15 cellular contexts compared by ENCODE assay signal in the genomic region with DNA sequence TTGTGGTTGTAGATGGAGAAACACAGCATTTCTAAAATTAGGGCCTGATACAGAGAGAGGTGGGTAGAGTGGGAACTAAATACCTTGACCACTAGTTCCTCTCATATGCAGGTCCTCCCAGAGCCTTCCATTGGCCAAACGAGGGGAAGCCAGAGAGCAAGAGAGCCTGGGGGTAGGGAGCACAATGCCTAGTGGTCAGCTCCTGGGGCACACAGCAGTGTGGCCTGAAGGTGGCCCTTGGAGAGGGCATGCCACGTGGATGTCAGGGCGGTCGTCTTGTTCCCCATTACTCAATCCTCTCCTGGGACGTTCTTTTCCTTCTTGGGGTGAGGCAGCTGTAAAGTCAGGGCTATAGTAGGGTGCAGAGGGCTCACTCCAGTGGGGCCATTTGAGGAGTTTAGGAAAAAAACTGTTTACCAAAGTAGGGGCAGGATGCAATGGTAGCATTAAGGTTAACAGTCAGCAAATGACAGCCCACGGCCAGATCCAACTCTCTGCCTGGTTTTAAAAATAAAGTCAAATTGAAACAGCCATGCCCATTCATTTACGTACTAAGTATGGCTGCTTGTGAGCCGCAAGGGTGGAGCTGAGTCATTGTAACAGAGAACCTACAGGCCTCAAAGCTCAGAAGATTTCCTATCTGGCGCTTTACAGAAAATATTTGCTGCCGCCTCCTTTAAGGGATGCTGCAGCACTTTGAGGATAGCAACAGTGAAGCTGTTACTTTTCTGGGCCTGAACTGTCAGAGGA. TPM values are rescaled to one million over a fixed set of nuclear protein-coding genes. Genes with fewer than 3 reads are reported as not detected.
DNase-seq lines count a peak whose midpoint lies in the region; ATAC-seq and TF ChIP-seq lines count a peak whose summit lies in the region.
"Had no signal": no experiment of that assay in that cellular context is flagged by ENCODE, and none has a peak within 500 bp of the region (broad histone marks: within the 10 kb centered on the region; RNA-seq: fewer than 3 reads in every experiment).

No MANE protein-coding gene starts in this region.

- peak overlapping the region; percentile 30 to 89 for H3K27ac Mint-ChIP-seq in stimulated activated naive CD8-positive, alpha-beta T cell treated with anti-CD3 and anti-CD28 coated beads, Interleukin-15, amount 100 ng/mL, for 72 hours
- H3K27ac Mint-ChIP-seq: HFFc6, IgD-negative memory B cell, immature natural killer cell had no signal

- DNase-seq in right atrium auricular region (ENCODE audit: low spot score): no peak
- no peak for DNase-seq in Right ventricle myocardium inferior (ENCODE audit: missing footprints)
- DNase-seq in ascending aorta (ENCODE audit: low spot score in 2 of 2): no peak
- peak; percentile 24 to 61 for DNase-seq in stimulated activated naive CD8-positive, alpha-beta T cell treated with anti-CD3 and anti-CD28 coated beads, Interleukin-15, amount 100 ng/mL, for 72 hours
- no peak for DNase-seq in KG1 (lab: John Stamatoyannopoulos, UW)
- DNase-seq in HUDEP-2 (lab: John Stamatoyannopoulos, UW; ENCODE audit: unreplicated experiment in 76 of 76): no peak
- DNase-seq in SW480 (ENCODE audit: low spot score): no peak
- DNase-seq: C1 segment of cervical spinal cord, HFFc6, immature natural killer cell, NCI-H446 treated with DMSO at 0.1 percent for 48 hours had no signal

- TF ChIP-seq CTCF in right atrium auricular region (IDR thresholded peaks at IDR 0.05): no peak
- TF ChIP-seq CTCF in ascending aorta (IDR thresholded peaks at IDR 0.05): no peak

- H3K4me3 ChIP-seq in right atrium auricular region (no peak overlapping the region), ascending aorta (no peak overlapping the region)

- peak overlapping the region; percentile 34 to 77 for H3K4me3 Mint-ChIP-seq in stimulated activated naive CD8-positive, alpha-beta T cell treated with anti-CD3 and anti-CD28 coated beads, Interleukin-15, amount 100 ng/mL, for 72 hours
- H3K4me3 Mint-ChIP-seq: HFFc6, IgD-negative memory B cell, immature natural killer cell, neural crest cell had no signal

- no peaks in the 10 kb centered on the region for H3K27me3 Mint-ChIP-seq in stimulated activated naive CD8-positive, alpha-beta T cell treated with anti-CD3 and anti-CD28 coated beads, Interleukin-15, amount 100 ng/mL, for 72 hours

- H3K9me3 ChIP-seq in right atrium auricular region (no peaks in the 10 kb centered on the region), ascending aorta (no peaks in the 10 kb centered on the region)

- H3K36me3 ChIP-seq in right atrium auricular region: no peaks in the 10 kb centered on the region
- H3K36me3 ChIP-seq in ascending aorta: no peaks in the 10 kb centered on the region

- H3K4me1 Mint-ChIP-seq in stimulated activated naive CD8-positive, alpha-beta T cell treated with anti-CD3 and anti-CD28 coated beads, Interleukin-15, amount 100 ng/mL, for 72 hours: peaks cover 66% of the 10 kb centered on the region
- H3K4me1 Mint-ChIP-seq: immature natural killer cell, neural crest cell had no signal

- ATAC-seq in Right ventricle myocardium inferior (no peak), HG03045 (IDR thresholded peaks at IDR 0.05; ENCODE audit: unreplicated experiment) (peak; percentile 65)
- ATAC-seq in stimulated activated naive CD8-positive, alpha-beta T cell treated with anti-CD3 and anti-CD28 coated beads, Interleukin-15, amount 100 ng/mL, for 72 hours: peak; percentile 89

- peaks cover 0 to 7% of the 10 kb centered on the region in 2 donors for H3K9me3 Mint-ChIP-seq in stimulated activated naive CD8-positive, alpha-beta T cell treated with anti-CD3 and anti-CD28 coated beads, Interleukin-15, amount 100 ng/mL, for 72 hours
- H3K9me3 Mint-ChIP-seq: IgD-negative memory B cell, immature natural killer cell, neural crest cell had no signal

- H3K4me1 ChIP-seq in right atrium auricular region (peaks cover 0 to 61% of the 10 kb centered on the region in 2 donors), ascending aorta (peaks cover 5 to 27% of the 10 kb centered on the region in 2 donors)

- H3K27me3 ChIP-seq in right atrium auricular region (no peaks in the 10 kb centered on the region), ascending aorta (no peaks in the 10 kb centered on the region)

- H3K27ac ChIP-seq in right atrium auricular region (peak overlapping the region; percentile 88 to 94), ascending aorta (peak overlapping the region; percentile 85 to 86)

- intact Hi-C loops in Right ventricle myocardium inferior (cut with DNase I) (no loop called here), ascending aorta (cut with DNase I) (loop anchor here (10.0 kb wide), 2 partner anchors 675 to 855 kb away; no protein-coding TSS in a partner anchor)

RNA-seq across cellular contexts. Expression of a gene that starts 7.6 kb away (rescaled TPM):
- total RNA-seq in right atrium auricular region (100 to 1,000 TPM; 119 to 247 TPM), Right ventricle myocardium inferior (139 TPM), ascending aorta (12.0 TPM)
- total RNA-seq: endothelial cell of umbilical vein, neural crest cell had no signal

Comparison
In these comparisons a context has a peak if more than half of its experiments do, and no peak if none do; other contexts are left out.
1. DNase-seq: peak in stimulated activated naive CD8-positive, alpha-beta T cell treated with anti-CD3 and anti-CD28 coated beads, Interleukin-15, amount 100 ng/mL, for 72 hours (2 of 2); none in right atrium auricular region (single experiment), Right ventricle myocardium inferior (single experiment), ascending aorta (0 of 2), KG1 (single experiment), HUDEP-2 (0 of 76) and SW480 (single experiment).